In genomic region chr5:2259494-2260107, GRCh38 we compare ENCODE assay signal across 19 cellular contexts.
DNase-seq lines count a peak whose midpoint lies in the region; ATAC-seq and TF ChIP-seq lines count a peak whose summit lies in the region.
"Had no signal": no experiment of that assay in that cellular context is flagged by ENCODE, and none has a peak within 500 bp of the region (broad histone marks: within the 10 kb centered on the region; RNA-seq: fewer than 3 reads in every experiment).

No MANE protein-coding gene starts in this region.

- no peak for ATAC-seq in natural killer cell treated with Interleukin-12 subunit alpha and Interleukin-12 subunit beta and Interleukin-15 and Interleukin-18, amount 100 ng/mL, for 72 hours
- ATAC-seq in natural killer cell (no peak), GM21423 (IDR thresholded peaks at IDR 0.05; ENCODE audit: unreplicated experiment) (no peak)
- ATAC-seq in stimulated activated naive B cell treated with anti-CD40 and anti-IgM and Interleukin-4, amounts not matched to agents 10 μg/mL and 1 μg/mL and 100 μg/mL, for 72 hours (replicated peaks) = no peak
- ATAC-seq: K562, Panc1 had no signal

- no peaks in the 10 kb centered on the region for H3K9me3 Mint-ChIP-seq in natural killer cell treated with Interleukin-12 subunit alpha and Interleukin-12 subunit beta and Interleukin-15 and Interleukin-18, amount 100 ng/mL, for 72 hours
- H3K9me3 Mint-ChIP-seq in natural killer cell (no peaks in the 10 kb centered on the region), chondrocyte (ENCODE audit: low read depth) (no peaks in the 10 kb centered on the region), osteocyte (ENCODE audit: unreplicated experiment) (peaks cover 15% of the 10 kb centered on the region)
- H3K9me3 Mint-ChIP-seq in stimulated activated naive B cell treated with anti-CD40 and anti-IgM and Interleukin-4, amounts not matched to agents 10 μg/mL and 1 μg/mL and 100 μg/mL, for 72 hours = peaks cover 6 to 8% of the 10 kb centered on the region in 2 donors
- H3K9me3 Mint-ChIP-seq: H9 had no signal

- H3K4me3 Mint-ChIP-seq in natural killer cell treated with Interleukin-12 subunit alpha and Interleukin-12 subunit beta and Interleukin-15 and Interleukin-18, amount 100 ng/mL, for 72 hours = no peak overlapping the region
- H3K4me3 Mint-ChIP-seq in natural killer cell (no peak overlapping the region), chondrocyte (ENCODE audit: unreplicated experiment) (no peak overlapping the region), osteocyte (ENCODE audit: unreplicated experiment) (no peak overlapping the region)
- H3K4me3 Mint-ChIP-seq in stimulated activated naive B cell treated with anti-CD40 and anti-IgM and Interleukin-4, amounts not matched to agents 10 μg/mL and 1 μg/mL and 100 μg/mL, for 72 hours = no peak overlapping the region
- H3K4me3 Mint-ChIP-seq: CD4-positive, alpha-beta memory T cell; H9 had no signal

- H3K4me1 Mint-ChIP-seq in natural killer cell treated with Interleukin-12 subunit alpha and Interleukin-12 subunit beta and Interleukin-15 and Interleukin-18, amount 100 ng/mL, for 72 hours (ENCODE audit: low read depth in 2 of 2) = no peaks in the 10 kb centered on the region
- no peaks in the 10 kb centered on the region for H3K4me1 Mint-ChIP-seq in natural killer cell
- no peaks in the 10 kb centered on the region for H3K4me1 Mint-ChIP-seq in chondrocyte (ENCODE audit: low read depth)
- no peaks in the 10 kb centered on the region for H3K4me1 Mint-ChIP-seq in osteocyte (ENCODE audit: unreplicated experiment)
- no peaks in the 10 kb centered on the region for H3K4me1 Mint-ChIP-seq in stimulated activated naive B cell treated with anti-CD40 and anti-IgM and Interleukin-4, amounts not matched to agents 10 μg/mL and 1 μg/mL and 100 μg/mL, for 72 hours

- TF ChIP-seq CTCF in natural killer cell (IDR thresholded peaks at IDR 0.05) (no peak), chondrocyte (IDR thresholded peaks at IDR 0.05) (no peak), osteocyte (IDR thresholded peaks at IDR 0.05) (no peak)

- H3K27me3 Mint-ChIP-seq in natural killer cell treated with Interleukin-12 subunit alpha and Interleukin-12 subunit beta and Interleukin-15 and Interleukin-18, amount 100 ng/mL, for 72 hours = no peaks in the 10 kb centered on the region
- no peaks in the 10 kb centered on the region for H3K27me3 Mint-ChIP-seq in natural killer cell (ENCODE audit: low read depth in 2 of 2)
- H3K27me3 Mint-ChIP-seq in chondrocyte (ENCODE audit: low read depth) = peaks cover 3% of the 10 kb centered on the region
- no peaks in the 10 kb centered on the region for H3K27me3 Mint-ChIP-seq in osteocyte (ENCODE audit: unreplicated experiment)
- H3K27me3 Mint-ChIP-seq in stimulated activated naive B cell treated with anti-CD40 and anti-IgM and Interleukin-4, amounts not matched to agents 10 μg/mL and 1 μg/mL and 100 μg/mL, for 72 hours = no peaks in the 10 kb centered on the region
- H3K27me3 Mint-ChIP-seq: CD4-positive, alpha-beta memory T cell had no signal

- H3K36me3 Mint-ChIP-seq in natural killer cell treated with Interleukin-12 subunit alpha and Interleukin-12 subunit beta and Interleukin-15 and Interleukin-18, amount 100 ng/mL, for 72 hours = no peaks in the 10 kb centered on the region
- H3K36me3 Mint-ChIP-seq in natural killer cell (no peaks in the 10 kb centered on the region), chondrocyte (ENCODE audit: low read depth) (no peaks in the 10 kb centered on the region), osteocyte (ENCODE audit: unreplicated experiment) (no peaks in the 10 kb centered on the region)
- no peaks in the 10 kb centered on the region for H3K36me3 Mint-ChIP-seq in stimulated activated naive B cell treated with anti-CD40 and anti-IgM and Interleukin-4, amounts not matched to agents 10 μg/mL and 1 μg/mL and 100 μg/mL, for 72 hours
- H3K36me3 Mint-ChIP-seq: CD4-positive, alpha-beta memory T cell had no signal

- no peak overlapping the region for H3K27ac Mint-ChIP-seq in natural killer cell treated with Interleukin-12 subunit alpha and Interleukin-12 subunit beta and Interleukin-15 and Interleukin-18, amount 100 ng/mL, for 72 hours
- no peak overlapping the region for H3K27ac Mint-ChIP-seq in natural killer cell
- no peak overlapping the region for H3K27ac Mint-ChIP-seq in chondrocyte (ENCODE audit: unreplicated experiment)
- H3K27ac Mint-ChIP-seq in osteocyte (ENCODE audit: unreplicated experiment) = no peak overlapping the region
- H3K27ac Mint-ChIP-seq in stimulated activated naive B cell treated with anti-CD40 and anti-IgM and Interleukin-4, amounts not matched to agents 10 μg/mL and 1 μg/mL and 100 μg/mL, for 72 hours = no peak overlapping the region
- H3K27ac Mint-ChIP-seq: CD4-positive, alpha-beta memory T cell; H9 had no signal

- peak; percentile 35 for DNase-seq in natural killer cell treated with Interleukin-12 subunit alpha and Interleukin-12 subunit beta and Interleukin-15 and Interleukin-18, amount 100 ng/mL, for 72 hours (ENCODE audit: low spot score)
- DNase-seq in natural killer cell = no peak
- DNase-seq in chondrocyte (ENCODE audit: low spot score) = peak; percentile 50
- peak; percentile 67 for DNase-seq in osteocyte (ENCODE audit: extremely low spot score, unreplicated experiment)
- no peak for DNase-seq in cerebellar nuclear complex (lab: John Stamatoyannopoulos, UW)
- no peak for DNase-seq in stimulated activated naive B cell treated with anti-CD40 and anti-IgM and Interleukin-4, amounts not matched to agents 10 μg/mL and 1 μg/mL and 100 μg/mL, for 72 hours
- DNase-seq: C1 segment of cervical spinal cord; Caco-2; CD4-positive, alpha-beta memory T cell; GM23248; H9; Kasumi-1; NCI-H1105 treated with DMSO at 0.1 percent for 48 hours; NCI-H2029 treated with DMSO at 0.1 percent for 48 hours; NCI-H526 treated with DMSO at 0.1 percent for 48 hours; SIG-M5 had no signal

- intact Hi-C loops in natural killer cell (cut with micrococcal nuclease) = no loop called here

Comparison
In these comparisons a context has a peak if more than half of its experiments do, and no peak if none do; other contexts are left out.
1. DNase-seq: peak in natural killer cell treated with Interleukin-12 subunit alpha and Interleukin-12 subunit beta and Interleukin-15 and Interleukin-18, amount 100 ng/mL, for 72 hours (single experiment), chondrocyte (single experiment) and osteocyte (single experiment); none in natural killer cell (single experiment), cerebellar nuclear complex (0 of 2) and stimulated activated naive B cell treated with anti-CD40 and anti-IgM and Interleukin-4, amounts not matched to agents 10 μg/mL and 1 μg/mL and 100 μg/mL, for 72 hours (single experiment).